18 cellular contexts compared by ENCODE assay signal in the genomic region with DNA sequence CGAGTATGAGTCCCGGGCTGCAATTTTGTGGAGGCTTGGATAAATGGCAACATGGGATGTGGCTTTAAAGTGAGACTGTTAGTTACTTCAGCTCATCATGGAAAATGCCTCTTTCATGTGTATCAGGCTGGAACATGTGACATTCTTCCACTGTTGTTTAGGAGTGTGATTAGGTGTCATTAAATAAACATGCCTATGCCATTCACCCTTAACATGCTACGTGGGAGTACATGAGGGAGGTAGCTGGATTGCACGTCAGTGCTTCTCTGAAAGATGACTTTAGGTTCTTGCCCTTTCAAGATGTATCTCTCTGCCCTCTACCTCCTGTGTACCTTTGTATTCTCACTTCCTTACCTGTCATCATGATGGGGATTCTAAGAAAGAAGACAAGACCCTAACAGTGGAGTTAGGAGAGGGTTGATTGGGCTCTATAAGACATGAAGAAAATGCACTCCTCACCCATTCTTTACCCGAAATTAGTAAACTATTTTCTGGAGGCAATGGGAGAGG. TPM values are rescaled to one million over a fixed set of nuclear protein-coding genes. Genes with fewer than 3 reads are reported as not detected.
DNase-seq lines count a peak whose midpoint lies in the region; ATAC-seq, FAIRE-seq and TF ChIP-seq lines count a peak whose summit lies in the region.
"Had no signal": no experiment of that assay in that cellular context is flagged by ENCODE, and none has a peak within 500 bp of the region (broad histone marks: within the 10 kb centered on the region; RNA-seq: fewer than 3 reads in every experiment).

No MANE protein-coding gene starts in this region.

- peaks cover 7% of the 10 kb centered on the region for H3K27me3 Mint-ChIP-seq in activated naive CD4-positive, alpha-beta T cell treated with anti-CD3 and anti-CD28 coated beads, Interleukin-2, amount 50 U/mL, for 24 hours
- peaks cover 1% of the 10 kb centered on the region for H3K27me3 Mint-ChIP-seq in activated CD8-positive, alpha-beta T cell treated with anti-CD3 and anti-CD28 coated beads, Interleukin-2, amount 10 ng/mL, durations not matched to agents 7 days and 5 days (ENCODE audit: low read depth)

- H2AFZ ChIP-seq in endothelial cell of umbilical vein (ENCODE audit: low read depth, low read length) (no peak overlapping the region), PC-9 (no peak overlapping the region)

- no peaks in the 10 kb centered on the region for H3K9me1 ChIP-seq in endothelial cell of umbilical vein (replicated peaks; ENCODE audit: control insufficient read depth, extremely low read depth, insufficient read depth, low read length)

- intact Hi-C loops in endothelial cell of umbilical vein (cut with micrococcal nuclease), result no loop called here
- intact Hi-C loops in PC-9 (cut with micrococcal nuclease; ENCODE audit: unreplicated experiment), result no loop called here

- no peaks in the 10 kb centered on the region for H3K9me3 Mint-ChIP-seq in activated naive CD4-positive, alpha-beta T cell treated with anti-CD3 and anti-CD28 coated beads, Interleukin-2, amount 50 U/mL, for 24 hours
- no peaks in the 10 kb centered on the region for H3K9me3 Mint-ChIP-seq in activated CD8-positive, alpha-beta T cell treated with anti-CD3 and anti-CD28 coated beads, Interleukin-2, amount 10 ng/mL, durations not matched to agents 7 days and 5 days (ENCODE audit: insufficient read depth)

- CTCF ChIA-PET in activated CD8-positive, alpha-beta T cell treated with anti-CD3 and anti-CD28 coated beads, Interleukin-2, amount 10 ng/mL, durations not matched to agents 7 days and 5 days (lab: Charles Lee), result interaction anchor here (3.5 to 7.8 kb wide), 2 partner anchors 14 to 19 kb away, joined by 31 to 61 read pairs; no protein-coding TSS in a partner anchor
- CTCF ChIA-PET in endothelial cell of umbilical vein (lab: Charles Lee), result interaction anchor here (1.4 to 2.6 kb wide), 2 partner anchors 15 to 20 kb away, joined by 6 read pairs; no protein-coding TSS in a partner anchor
- CTCF ChIA-PET in PC-9 (lab: Charles Lee), result no interaction called here

- FAIRE-seq in endothelial cell of umbilical vein (lab: Jason Lieb, UNC), result peak; percentile 12
- FAIRE-seq in urothelium cell line (lab: Jason Lieb, UNC), result peak; percentile 32
- FAIRE-seq: H1 had no signal

- no peaks in the 10 kb centered on the region for H3K27me3 ChIP-seq in endothelial cell of umbilical vein (ENCODE audit: control insufficient read depth in 2 of 2, insufficient read depth in 2 of 2, low read length in 2 of 2)
- H3K27me3 ChIP-seq in PC-9 (ENCODE audit: insufficient read depth, low read depth), result no peaks in the 10 kb centered on the region
- H3K27me3 ChIP-seq: Peyer's patch had no signal

- dilution Hi-C loops in endothelial cell of umbilical vein (cut with MboI; ENCODE audit: extremely low pct_ligation_motif_present, low sequenced_read_pairs), result no loop called here

- no peaks in the 10 kb centered on the region for H3K9me3 ChIP-seq in endothelial cell of umbilical vein (replicated peaks; ENCODE audit: control insufficient read depth, insufficient read depth, low read length)
- H3K9me3 ChIP-seq in PC-9 (ENCODE audit: insufficient read depth, low read depth), result no peaks in the 10 kb centered on the region
- H3K9me3 ChIP-seq: Peyer's patch had no signal

- no TSS peak for BruUV-seq in endothelial cell of umbilical vein (replicated peaks; lab: Mats Ljungman, UMichigan)
- BruUV-seq in PC-9 (replicated peaks; lab: Mats Ljungman, UMichigan), result no TSS peak

- H3K9me2 ChIP-seq in PC-9 (ENCODE audit: insufficient read depth), result no peaks in the 10 kb centered on the region

- no peak overlapping the region for H3K4me3 ChIP-seq in endothelial cell of umbilical vein (replicated peaks in 1 of 3; ENCODE audit: insufficient read depth in 1 of 3, low read depth in 1 of 3, low read length in 3 of 3)
- H3K4me3 ChIP-seq in PC-9, result no peak overlapping the region
- H3K4me3 ChIP-seq: Peyer's patch had no signal

- H4K20me1 ChIP-seq in endothelial cell of umbilical vein (replicated peaks; ENCODE audit: control insufficient read depth, extremely low read depth, insufficient read depth, low read length) (no peaks in the 10 kb centered on the region), PC-9 (ENCODE audit: insufficient read depth) (no peaks in the 10 kb centered on the region)

- no peak for DNase-seq in activated naive CD4-positive, alpha-beta T cell (lab: John Stamatoyannopoulos, UW)
- DNase-seq in activated CD8-positive, alpha-beta T cell treated with anti-CD3 and anti-CD28 coated beads, Interleukin-2, amount 10 ng/mL, durations not matched to agents 7 days and 5 days, result no peak
- DNase-seq in endothelial cell of umbilical vein (ENCODE audit: low read depth, low spot score) (no peak), urothelium cell line (ENCODE audit: low spot score) (no peak), PC-9 (no peak), anterior cingulate cortex (lab: John Stamatoyannopoulos, UW) (no peak)
- DNase-seq: ACHN, C1 segment of cervical spinal cord, DMS79 treated with DMSO at 0.1 percent for 48 hours, NCI-H1105, NCI-H2081, NCI-H2171 treated with DMSO at 0.1 percent for 48 hours, NCI-H446 treated with DMSO at 0.1 percent for 48 hours, NCI-H69, Peyer's patch had no signal

- TF ChIP-seq POLR2A in endothelial cell of umbilical vein (IDR thresholded peaks at IDR 0.05; ENCODE audit: low read depth, low read length), result no peak

- H3K36me3 ChIP-seq in endothelial cell of umbilical vein (ENCODE audit: control insufficient read depth in 2 of 2, extremely low read depth in 1 of 2, insufficient read depth in 2 of 2, low read length in 2 of 2) (peaks cover 0 to 12% of the 10 kb centered on the region in 2 experiments), PC-9 (ENCODE audit: low read depth) (no peaks in the 10 kb centered on the region)
- H3K36me3 ChIP-seq: Peyer's patch had no signal

- no peak for ATAC-seq in activated CD8-positive, alpha-beta T cell treated with anti-CD3 and anti-CD28 coated beads, Interleukin-2, amount 10 ng/mL, durations not matched to agents 7 days and 5 days

- no peak overlapping the region for H3K9ac ChIP-seq in endothelial cell of umbilical vein (replicated peaks; ENCODE audit: extremely low read depth, insufficient read depth, low read length)

- POLR2A ChIA-PET in activated CD8-positive, alpha-beta T cell treated with anti-CD3 and anti-CD28 coated beads, Interleukin-2, amount 10 ng/mL, durations not matched to agents 7 days and 5 days (lab: Charles Lee), result interaction anchor here (0.5 kb wide), 1 partner anchor 595 kb away, joined by 3 read pairs; no protein-coding TSS in a partner anchor
- POLR2A ChIA-PET in endothelial cell of umbilical vein (lab: Charles Lee), result no interaction called here
- POLR2A ChIA-PET in PC-9 (lab: Charles Lee; ENCODE audit: unreplicated experiment), result no interaction called here

- peak overlapping the region; percentile 9 for H3K27ac Mint-ChIP-seq in activated naive CD4-positive, alpha-beta T cell treated with anti-CD3 and anti-CD28 coated beads, Interleukin-2, amount 50 U/mL, for 24 hours
- H3K27ac Mint-ChIP-seq in activated CD8-positive, alpha-beta T cell treated with anti-CD3 and anti-CD28 coated beads, Interleukin-2, amount 10 ng/mL, durations not matched to agents 7 days and 5 days, result peak overlapping the region; percentile 39

- H3K4me1 Mint-ChIP-seq in activated naive CD4-positive, alpha-beta T cell treated with anti-CD3 and anti-CD28 coated beads, Interleukin-2, amount 50 U/mL, for 24 hours, result peaks cover 23% of the 10 kb centered on the region
- peaks cover 25% of the 10 kb centered on the region for H3K4me1 Mint-ChIP-seq in activated CD8-positive, alpha-beta T cell treated with anti-CD3 and anti-CD28 coated beads, Interleukin-2, amount 10 ng/mL, durations not matched to agents 7 days and 5 days (ENCODE audit: low read depth)

- no peaks in the 10 kb centered on the region for H3K4me1 ChIP-seq in endothelial cell of umbilical vein (ENCODE audit: control insufficient read depth, extremely low read depth, insufficient read depth, low read length)
- H3K4me1 ChIP-seq in PC-9 (replicated peaks; ENCODE audit: insufficient read depth), result no peaks in the 10 kb centered on the region
- H3K4me1 ChIP-seq: Peyer's patch had no signal

- peaks cover 1% of the 10 kb centered on the region for H3K36me3 Mint-ChIP-seq in activated naive CD4-positive, alpha-beta T cell treated with anti-CD3 and anti-CD28 coated beads, Interleukin-2, amount 50 U/mL, for 24 hours
- peaks cover 6% of the 10 kb centered on the region for H3K36me3 Mint-ChIP-seq in activated CD8-positive, alpha-beta T cell treated with anti-CD3 and anti-CD28 coated beads, Interleukin-2, amount 10 ng/mL, durations not matched to agents 7 days and 5 days (ENCODE audit: low read depth)

- H3K4me3 Mint-ChIP-seq in activated naive CD4-positive, alpha-beta T cell treated with anti-CD3 and anti-CD28 coated beads, Interleukin-2, amount 50 U/mL, for 24 hours, result no peak overlapping the region
- H3K4me3 Mint-ChIP-seq in activated CD8-positive, alpha-beta T cell treated with anti-CD3 and anti-CD28 coated beads, Interleukin-2, amount 10 ng/mL, durations not matched to agents 7 days and 5 days, result no peak overlapping the region

- H3K27ac ChIP-seq in endothelial cell of umbilical vein (ENCODE audit: insufficient read depth, low read depth, low read length) (no peak overlapping the region), PC-9 (no peak overlapping the region)
- H3K27ac ChIP-seq: Peyer's patch had no signal

- no peaks in the 10 kb centered on the region for H3F3A ChIP-seq in PC-9 (ENCODE audit: insufficient read depth, low read depth)

- H3K4me2 ChIP-seq in endothelial cell of umbilical vein (ENCODE audit: insufficient read depth, low read length), result no peak overlapping the region
- H3K4me2 ChIP-seq in PC-9, result no peak overlapping the region

- no peaks in the 10 kb centered on the region for H3K79me2 ChIP-seq in endothelial cell of umbilical vein (ENCODE audit: control insufficient read depth, insufficient read depth, low read length)
- no peaks in the 10 kb centered on the region for H3K79me2 ChIP-seq in PC-9 (ENCODE audit: low read depth)

- TF ChIP-seq CTCF in endothelial cell of umbilical vein (IDR thresholded peaks at IDR 0.05; ENCODE audit: extremely low read depth in 1 of 2, insufficient read depth in 1 of 2, low read depth in 1 of 2, low read length in 2 of 2) (no peak), PC-9 (conservative IDR thresholded peaks at IDR 0.05) (no peak)

TF ChIP-seq in endothelial cell of umbilical vein, 7 proteins besides CTCF, POLR2A, EP300 and RAD21 (continues in another document):
- no peak for TF ChIP-seq MYC (IDR thresholded peaks at IDR 0.05; ENCODE audit: low read depth, low read length)

RNA-seq across cellular contexts. Expression of a gene that starts 8.9 kb away (rescaled TPM):
- total RNA-seq in activated CD8-positive, alpha-beta T cell treated with anti-CD3 and anti-CD28 coated beads, Interleukin-2, amount 10 ng/mL, durations not matched to agents 7 days and 5 days, result 1 to 10 TPM; 6.5 to 8.9 TPM
- 5.8 and 8.2 TPM in 2 replicates for total RNA-seq in endothelial cell of umbilical vein
- polyA plus RNA-seq in endothelial cell of umbilical vein, result 4.0 and 4.9 TPM in 2 replicates
- 4.1 and 6.8 TPM in 2 replicates for polyA plus RNA-seq in endothelial cell of umbilical vein (2011; cell fraction: cytosol; rRNA removed)
- 11.0 and 15.6 TPM in 2 replicates for polyA plus RNA-seq in endothelial cell of umbilical vein (2011; cell fraction: nucleus; rRNA removed)
- polyA plus RNA-seq in endothelial cell of umbilical vein (2012), result 5.0 and 7.2 TPM in 2 replicates
- 17.1 and 21.8 TPM in 2 replicates for polyA minus RNA-seq in endothelial cell of umbilical vein
- polyA minus RNA-seq in endothelial cell of umbilical vein (2011; cell fraction: cytosol; rRNA and poly(A)+ RNA removed), result not detected
- 12.1 and 14.2 TPM in 2 replicates for polyA minus RNA-seq in endothelial cell of umbilical vein (2011; cell fraction: nucleus; rRNA and poly(A)+ RNA removed)
- total RNA-seq in PC-9 (2021), result 1.9 and 2.0 TPM in 2 replicates
- total RNA-seq: LHCN-M2 had no signal
